ENCODE assay signal across 13 cellular contexts in the genomic region with DNA sequence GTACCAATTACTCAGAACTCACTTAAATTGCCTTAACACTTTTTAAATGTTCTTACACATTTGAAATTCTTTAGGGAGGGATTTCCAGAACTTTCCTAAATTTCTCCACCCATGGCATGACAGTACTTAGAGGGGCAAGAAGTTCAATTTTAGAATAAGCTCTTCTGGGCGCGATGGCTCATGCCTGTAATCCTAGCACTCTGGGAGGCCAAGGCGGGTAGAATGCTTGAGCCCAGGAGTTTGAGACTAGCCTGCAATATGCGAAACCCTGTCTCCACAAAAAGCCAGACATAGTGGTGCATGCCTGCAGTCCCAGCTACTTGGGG. TPM values are rescaled to one million over a fixed set of nuclear protein-coding genes. Genes with fewer than 3 reads are reported as not detected.
"Had no signal": no experiment of that assay in that cellular context is flagged by ENCODE, and none has a peak within 500 bp of the region (broad histone marks: within the 10 kb centered on the region; RNA-seq: fewer than 3 reads in every experiment).

No MANE protein-coding gene starts in this region.

- H3K4me3 ChIP-seq: coronary artery had no signal

- DNase-seq: activated CD4-positive, alpha-beta T cell treated with anti-CD3 and anti-CD28 coated beads for 48 hours; activated CD8-positive, alpha-beta memory T cell treated with anti-CD3 and anti-CD28 coated beads, Interleukin-2, amount 50 U/mL, for 48 hours; activated CD8-positive, alpha-beta T cell treated with anti-CD3 and anti-CD28 coated beads, Interleukin-2, amount 10 ng/mL, durations not matched to agents 7 days and 5 days; activated naive CD4-positive, alpha-beta T cell treated with anti-CD3 and anti-CD28 coated beads for 36 hours; effector CD8-positive, alpha-beta T cell; kidney glomerular epithelial cell; midbrain; stimulated activated CD4-positive, alpha-beta T cell treated with anti-CD3 and anti-CD28 coated beads, Interleukin-2, amount 100 ng/mL, for 24 hours; stimulated activated naive B cell treated with anti-CD40 and anti-IgM and Interleukin-4, amounts not matched to agents 10 μg/mL and 1 μg/mL and 100 μg/mL, for 72 hours; T-helper 1 cell had no signal

- H3K27ac ChIP-seq: coronary artery had no signal

- ATAC-seq: activated CD8-positive, alpha-beta T cell treated with anti-CD3 and anti-CD28 coated beads, Interleukin-2, amount 10 ng/mL, durations not matched to agents 7 days and 5 days; right cardiac atrium; stimulated activated naive B cell treated with anti-CD40 and anti-IgM and Interleukin-4, amounts not matched to agents 10 μg/mL and 1 μg/mL and 100 μg/mL, for 72 hours had no signal

RNA-seq across cellular contexts. Expression of gene THPO, which starts 30.0 kb away (rescaled TPM):
- total RNA-seq: activated CD8-positive, alpha-beta T cell treated with anti-CD3 and anti-CD28 coated beads, Interleukin-2, amount 10 ng/mL, durations not matched to agents 7 days and 5 days; activated naive CD4-positive, alpha-beta T cell treated with anti-CD3 and anti-CD28 coated beads for 36 hours; activated T-helper 1 cell treated with anti-CD3 and anti-CD28 coated beads, Interleukin-12 subunit alpha, Interleukin-12 subunit beta, Interleukin-2, Interleukin-4 antibody, amounts not matched to agents 30 ng/mL and 10 ng/mL and 1 ng/mL, durations not matched to agents 14 hours and 24 hours and 36 hours had no signal

RNA-seq across cellular contexts. Expression of gene CHRD, which starts 31.8 kb away (rescaled TPM):
- total RNA-seq: activated CD8-positive, alpha-beta T cell treated with anti-CD3 and anti-CD28 coated beads, Interleukin-2, amount 10 ng/mL, durations not matched to agents 7 days and 5 days; activated naive CD4-positive, alpha-beta T cell treated with anti-CD3 and anti-CD28 coated beads for 36 hours; activated T-helper 1 cell treated with anti-CD3 and anti-CD28 coated beads, Interleukin-12 subunit alpha, Interleukin-12 subunit beta, Interleukin-2, Interleukin-4 antibody, amounts not matched to agents 30 ng/mL and 10 ng/mL and 1 ng/mL, durations not matched to agents 14 hours and 24 hours and 36 hours had no signal
